23 cellular contexts compared by ENCODE assay signal in genomic region chr16:22962905-22963304, GRCh38.
"Had no signal": no experiment of that assay in that cellular context is flagged by ENCODE, and none has a peak within 500 bp of the region (broad histone marks: within the 10 kb centered on the region; RNA-seq: fewer than 3 reads in every experiment).

No MANE protein-coding gene starts in this region.

- ATAC-seq: HepG2, Panc1, PC-3 had no signal

- H3K27me3 ChIP-seq: MG63 had no signal

- H3K9ac ChIP-seq: SK-N-SH had no signal

- DNase-seq: IMR-90, Karpas-422, KG1, MG63, NCI-H1092 treated with DMSO at 0.1 percent for 48 hours, NCI-H1436, NCI-H187, NCI-H2029, NCI-H2081 treated with DMSO at 0.1 percent for 48 hours, NCI-H2171, NCI-H226, NCI-H446, NCI-H510A, NCI-H524 treated with DMSO at 0.1 percent for 48 hours, NCI-H69, NCI-H774, PC-3, SHP77, SK-N-SH, SW 1271 had no signal

- H3K36me3 ChIP-seq: MG63 had no signal

- H3K4me2 ChIP-seq: SK-N-SH had no signal

- H3K9me3 ChIP-seq: MG63, SK-N-SH had no signal

- H3K27ac ChIP-seq: RWPE1 had no signal

- H3K4me3 ChIP-seq: MG63 had no signal
